ENCODE assay signal across 1 cellular context in the genomic region with DNA sequence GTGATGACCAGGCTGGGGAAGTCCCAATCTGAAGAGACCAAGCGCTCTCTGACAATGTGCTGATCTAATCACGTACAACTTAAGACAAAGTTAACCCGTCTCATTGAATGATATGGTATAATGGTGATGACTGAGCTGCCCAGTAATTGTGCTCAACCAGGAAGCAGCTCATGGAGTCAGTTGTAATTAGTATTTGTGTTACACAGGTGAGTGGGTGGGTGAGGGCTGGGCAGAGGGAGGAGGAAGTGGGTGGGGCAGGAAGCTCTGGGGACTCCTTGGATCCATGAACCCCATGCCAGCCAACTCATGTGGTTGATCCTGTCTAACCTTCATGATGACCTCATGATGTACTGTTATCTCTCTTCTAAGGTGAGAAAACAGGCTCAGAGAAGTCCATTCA.
TF ChIP-seq lines count a peak whose summit lies in the region.

No MANE protein-coding gene starts in this region.

TF ChIP-seq in HEK293, 187 proteins besides CTCF, POLR2A, EP300 and RAD21 (continued from another document):
- TF ChIP-seq, protein P1, sequence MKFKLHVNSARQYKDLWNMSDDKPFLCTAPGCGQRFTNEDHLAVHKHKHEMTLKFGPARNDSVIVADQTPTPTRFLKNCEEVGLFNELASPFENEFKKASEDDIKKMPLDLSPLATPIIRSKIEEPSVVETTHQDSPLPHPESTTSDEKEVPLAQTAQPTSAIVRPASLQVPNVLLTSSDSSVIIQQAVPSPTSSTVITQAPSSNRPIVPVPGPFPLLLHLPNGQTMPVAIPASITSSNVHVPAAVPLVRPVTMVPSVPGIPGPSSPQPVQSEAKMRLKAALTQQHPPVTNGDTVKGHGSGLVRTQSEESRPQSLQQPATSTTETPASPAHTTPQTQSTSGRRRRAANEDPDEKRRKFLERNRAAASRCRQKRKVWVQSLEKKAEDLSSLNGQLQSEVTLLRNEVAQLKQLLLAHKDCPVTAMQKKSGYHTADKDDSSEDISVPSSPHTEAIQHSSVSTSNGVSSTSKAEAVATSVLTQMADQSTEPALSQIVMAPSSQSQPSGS (tag by site-specific recombination; IDR thresholded peaks at IDR 0.05; ENCODE audit: low read depth) = peak; percentile 40; the same call in 1 of the 2 replicates
- TF ChIP-seq, protein P2, sequence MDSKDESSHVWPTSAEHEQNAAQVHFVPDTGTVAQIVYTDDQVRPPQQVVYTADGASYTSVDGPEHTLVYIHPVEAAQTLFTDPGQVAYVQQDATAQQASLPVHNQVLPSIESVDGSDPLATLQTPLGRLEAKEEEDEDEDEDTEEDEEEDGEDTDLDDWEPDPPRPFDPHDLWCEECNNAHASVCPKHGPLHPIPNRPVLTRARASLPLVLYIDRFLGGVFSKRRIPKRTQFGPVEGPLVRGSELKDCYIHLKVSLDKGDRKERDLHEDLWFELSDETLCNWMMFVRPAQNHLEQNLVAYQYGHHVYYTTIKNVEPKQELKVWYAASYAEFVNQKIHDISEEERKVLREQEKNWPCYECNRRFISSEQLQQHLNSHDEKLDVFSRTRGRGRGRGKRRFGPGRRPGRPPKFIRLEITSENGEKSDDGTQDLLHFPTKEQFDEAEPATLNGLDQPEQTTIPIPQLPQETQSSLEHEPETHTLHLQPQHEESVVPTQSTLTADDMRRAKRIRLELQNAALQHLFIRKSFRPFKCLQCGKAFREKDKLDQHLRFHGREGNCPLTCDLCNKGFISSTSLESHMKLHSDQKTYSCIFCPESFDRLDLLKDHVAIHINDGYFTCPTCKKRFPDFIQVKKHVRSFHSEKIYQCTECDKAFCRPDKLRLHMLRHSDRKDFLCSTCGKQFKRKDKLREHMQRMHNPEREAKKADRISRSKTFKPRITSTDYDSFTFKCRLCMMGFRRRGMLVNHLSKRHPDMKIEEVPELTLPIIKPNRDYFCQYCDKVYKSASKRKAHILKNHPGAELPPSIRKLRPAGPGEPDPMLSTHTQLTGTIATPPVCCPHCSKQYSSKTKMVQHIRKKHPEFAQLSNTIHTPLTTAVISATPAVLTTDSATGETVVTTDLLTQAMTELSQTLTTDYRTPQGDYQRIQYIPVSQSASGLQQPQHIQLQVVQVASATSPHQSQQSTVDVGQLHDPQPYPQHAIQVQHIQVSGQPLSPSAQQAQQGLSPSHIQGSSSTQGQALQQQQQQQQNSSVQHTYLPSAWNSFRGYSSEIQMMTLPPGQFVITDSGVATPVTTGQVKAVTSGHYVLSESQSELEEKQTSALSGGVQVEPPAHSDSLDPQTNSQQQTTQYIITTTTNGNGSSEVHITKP (tag by site-specific recombination; IDR thresholded peaks at IDR 0.05) = 0 out of 2 replicates have a peak, but pooled peaks have one; percentile 13
- TF ChIP-seq ZNF366 (tag by site-specific recombination; conservative IDR thresholded peaks at IDR 0.05) (0 out of 2 replicates have a peak, but pooled peaks have one; percentile 14), KLF1 (tag by site-specific recombination; IDR thresholded peaks at IDR 0.05) (peak; percentile 77), EGR2 (tag by site-specific recombination; IDR thresholded peaks at IDR 0.05; ENCODE audit: low read depth) (peak; percentile 77), ZNF830 (tag by site-specific recombination; IDR thresholded peaks at IDR 0.05; ENCODE audit: low read depth) (no peak), ZNF600 (tag by site-specific recombination; IDR thresholded peaks at IDR 0.05) (peak; percentile 21; the same call in 1 of the 2 replicates), ZNF354C (tag by site-specific recombination; IDR thresholded peaks at IDR 0.05; ENCODE audit: borderline replicate concordance, low read depth) (no peak), ZFHX2 (tag by site-specific recombination; conservative IDR thresholded peaks at IDR 0.05) (peak; percentile 90), SP7 (tag by site-specific recombination; IDR thresholded peaks at IDR 0.05) (peak; percentile 66), SCRT2 (tag by site-specific recombination; IDR thresholded peaks at IDR 0.05) (no peak), BCL11B (tag by site-specific recombination; IDR thresholded peaks at IDR 0.05; ENCODE audit: low read depth) (no peak), ZNF274 (IDR thresholded peaks at IDR 0.05; ENCODE audit: low read length) (no peak), ZNF274 (tag by site-specific recombination; IDR thresholded peaks at IDR 0.05; ENCODE audit: borderline replicate concordance) (no peak), ZNF654 (tag by site-specific recombination; IDR thresholded peaks at IDR 0.05; ENCODE audit: low read depth) (no peak)
- TF ChIP-seq, protein P3, sequence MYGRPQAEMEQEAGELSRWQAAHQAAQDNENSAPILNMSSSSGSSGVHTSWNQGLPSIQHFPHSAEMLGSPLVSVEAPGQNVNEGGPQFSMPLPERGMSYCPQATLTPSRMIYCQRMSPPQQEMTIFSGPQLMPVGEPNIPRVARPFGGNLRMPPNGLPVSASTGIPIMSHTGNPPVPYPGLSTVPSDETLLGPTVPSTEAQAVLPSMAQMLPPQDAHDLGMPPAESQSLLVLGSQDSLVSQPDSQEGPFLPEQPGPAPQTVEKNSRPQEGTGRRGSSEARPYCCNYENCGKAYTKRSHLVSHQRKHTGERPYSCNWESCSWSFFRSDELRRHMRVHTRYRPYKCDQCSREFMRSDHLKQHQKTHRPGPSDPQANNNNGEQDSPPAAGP (tag by site-specific recombination; IDR thresholded peaks at IDR 0.05) = 0 out of 2 replicates have a peak, but pooled peaks have one; percentile 13
- TF ChIP-seq, protein P4, sequence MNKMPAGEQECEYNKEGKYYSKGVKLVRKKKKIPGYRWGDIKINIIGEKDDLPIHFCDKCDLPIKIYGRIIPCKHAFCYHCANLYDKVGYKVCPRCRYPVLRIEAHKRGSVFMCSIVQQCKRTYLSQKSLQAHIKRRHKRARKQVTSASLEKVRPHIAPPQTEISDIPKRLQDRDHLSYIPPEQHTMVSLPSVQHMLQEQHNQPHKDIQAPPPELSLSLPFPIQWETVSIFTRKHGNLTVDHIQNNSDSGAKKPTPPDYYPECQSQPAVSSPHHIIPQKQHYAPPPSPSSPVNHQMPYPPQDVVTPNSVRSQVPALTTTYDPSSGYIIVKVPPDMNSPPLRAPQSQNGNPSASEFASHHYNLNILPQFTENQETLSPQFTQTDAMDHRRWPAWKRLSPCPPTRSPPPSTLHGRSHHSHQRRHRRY (tag by site-specific recombination; IDR thresholded peaks at IDR 0.05) = no peak
